In genomic region chr16:9192746-9193145, GRCh38 we compare ENCODE assay signal across 18 cellular contexts.
"Had no signal": no experiment of that assay in that cellular context is flagged by ENCODE, and none has a peak within 500 bp of the region (broad histone marks: within the 10 kb centered on the region; RNA-seq: fewer than 3 reads in every experiment).

No MANE protein-coding gene starts in this region.

- H3K9me3 ChIP-seq: adrenal gland, body of pancreas, sigmoid colon, upper lobe of right lung had no signal

- H3K27me3 ChIP-seq: adrenal gland, body of pancreas, sigmoid colon, upper lobe of right lung had no signal

- H3K4me3 Mint-ChIP-seq: activated naive CD4-positive, alpha-beta T cell treated with anti-CD3 and anti-CD28 coated beads, Interleukin-2, amount 10 ng/mL, durations not matched to agents 7 days and 5 days; central memory CD8-positive, alpha-beta T cell; effector memory CD8-positive, alpha-beta T cell; nephron had no signal

- DNase-seq: activated CD4-positive, alpha-beta T cell treated with anti-CD3 and anti-CD28 coated beads for 4 hours; activated CD8-positive, alpha-beta memory T cell treated with anti-CD3 and anti-CD28 coated beads for 24 hours; activated naive CD4-positive, alpha-beta T cell treated with anti-CD3 and anti-CD28 coated beads, Interleukin-2, amount 10 ng/mL, durations not matched to agents 7 days and 5 days; adrenal gland; body of pancreas; effector memory CD8-positive, alpha-beta T cell; erythroblast; mammary epithelial cell; occipital lobe; sigmoid colon; stimulated activated CD4-positive, alpha-beta T cell treated with anti-CD3 and anti-CD28 coated beads, Interleukin-12 subunit alpha, Interleukin-12 subunit beta, amount 100 ng/mL, for 4 hours; stimulated activated naive CD4-positive, alpha-beta T cell treated with Interleukin-2 at 50 U/mL for 16 hours; T-helper 1 cell; upper lobe of right lung had no signal

- H3K4me3 ChIP-seq: adrenal gland, body of pancreas, sigmoid colon, upper lobe of right lung had no signal

- H3K4me1 Mint-ChIP-seq: activated naive CD4-positive, alpha-beta T cell treated with anti-CD3 and anti-CD28 coated beads, Interleukin-2, amount 10 ng/mL, durations not matched to agents 7 days and 5 days; central memory CD8-positive, alpha-beta T cell had no signal

- H3K9me3 Mint-ChIP-seq: activated naive CD4-positive, alpha-beta T cell treated with anti-CD3 and anti-CD28 coated beads, Interleukin-2, amount 10 ng/mL, durations not matched to agents 7 days and 5 days; activated T-helper 2 cell treated with anti-CD3 and anti-CD28 coated beads, Interferon-gamma antibody, Interleukin-2, Interleukin-4, amounts not matched to agents 10 μg/mL and 5 μg/mL and 100 μg/mL, durations not matched to agents 14 hours and 24 hours and 36 hours; central memory CD8-positive, alpha-beta T cell; effector memory CD8-positive, alpha-beta T cell; nephron had no signal

- H3K27ac Mint-ChIP-seq: activated naive CD4-positive, alpha-beta T cell treated with anti-CD3 and anti-CD28 coated beads, Interleukin-2, amount 10 ng/mL, durations not matched to agents 7 days and 5 days; activated T-helper 2 cell treated with anti-CD3 and anti-CD28 coated beads, Interferon-gamma antibody, Interleukin-2, Interleukin-4, amounts not matched to agents 10 μg/mL and 5 μg/mL and 100 μg/mL, durations not matched to agents 14 hours and 24 hours and 36 hours; effector memory CD8-positive, alpha-beta T cell; nephron had no signal

- H3K4me1 ChIP-seq: adrenal gland, body of pancreas, sigmoid colon, upper lobe of right lung had no signal

- ATAC-seq: body of pancreas; effector memory CD8-positive, alpha-beta T cell; left lobe of liver; upper lobe of right lung had no signal

- H3K27me3 Mint-ChIP-seq: activated naive CD4-positive, alpha-beta T cell treated with anti-CD3 and anti-CD28 coated beads, Interleukin-2, amount 10 ng/mL, durations not matched to agents 7 days and 5 days had no signal

- H3K36me3 Mint-ChIP-seq: activated naive CD4-positive, alpha-beta T cell treated with anti-CD3 and anti-CD28 coated beads, Interleukin-2, amount 10 ng/mL, durations not matched to agents 7 days and 5 days had no signal

- H3K36me3 ChIP-seq: adrenal gland, sigmoid colon, upper lobe of right lung had no signal
